ENCODE assay signal across 16 cellular contexts in genomic region chr11:46181843-46182424, GRCh38.
A peak's percentile ranks its signal among the peaks of the same experiment; 100 is the strongest.
DNase-seq lines count a peak whose midpoint lies in the region; ATAC-seq, FAIRE-seq and TF ChIP-seq lines count a peak whose summit lies in the region.
"Had no signal": no experiment of that assay in that cellular context is flagged by ENCODE, and none has a peak within 500 bp of the region (broad histone marks: within the 10 kb centered on the region; RNA-seq: fewer than 3 reads in every experiment).

No MANE protein-coding gene starts in this region.

- no TSS peak for BruUV-seq in HepG2 (replicated peaks; lab: Mats Ljungman, UMichigan)

- TF ChIP-seq POLR2A in HepG2 (IDR thresholded peaks at IDR 0.05; ENCODE audit: insufficient read depth in 1 of 2, low read depth in 2 of 2, low read length in 2 of 2) (no peak), right lobe of liver (IDR thresholded peaks at IDR 0.05) (no peak)

- no peaks in the 10 kb centered on the region for H3K36me3 ChIP-seq in HepG2 (replicated peaks in 1 of 2; ENCODE audit: control insufficient read depth in 1 of 2, insufficient read depth in 2 of 2, low read length in 2 of 2)
- no peaks in the 10 kb centered on the region for H3K36me3 ChIP-seq in right lobe of liver
- H3K36me3 ChIP-seq in lung (ENCODE audit: control insufficient read depth in 2 of 2, insufficient read depth in 2 of 2, low read length in 2 of 2) = no peaks in the 10 kb centered on the region
- H3K36me3 ChIP-seq: BLaER1 treated with 17β-estradiol and CSF1 and Interleukin-3, amounts not matched to agents 10 nM and 100 nM had no signal

- no peak overlapping the region for H3K9ac ChIP-seq in HepG2 (ENCODE audit: insufficient read depth, low read depth, low read length)
- H3K9ac ChIP-seq: BLaER1 treated with 17β-estradiol and CSF1 and Interleukin-3, amounts not matched to agents 10 nM and 100 nM had no signal

- no peak overlapping the region for H2AFZ ChIP-seq in HepG2 (ENCODE audit: low read length)

- in situ Hi-C loops in HepG2 (cut with HindIII; ENCODE audit: extremely low pct_ligation_motif_present, low pct_unique_long_range_greater_than_20kb) = no loop called here

- intact Hi-C loops in HepG2 (cut with micrococcal nuclease; ENCODE audit: unreplicated experiment) (no loop called here), right lobe of liver (cut with DNase I) (no loop called here)

- H3K4me3 ChIP-seq in HepG2 (replicated peaks in 1 of 3; ENCODE audit: insufficient read depth in 1 of 3, low read depth in 2 of 3, low read length in 3 of 3) (no peak overlapping the region), right lobe of liver (no peak overlapping the region), epithelial cell of esophagus (ENCODE audit: low read length) (no peak overlapping the region), lung (no peak overlapping the region)
- H3K4me3 ChIP-seq: BLaER1 treated with 17β-estradiol and CSF1 and Interleukin-3, amounts not matched to agents 10 nM and 100 nM had no signal

- H3K4me1 ChIP-seq in HepG2 (ENCODE audit: insufficient read depth, low read length) (no peaks in the 10 kb centered on the region), right lobe of liver (no peaks in the 10 kb centered on the region), lung (ENCODE audit: control insufficient read depth in 2 of 2, insufficient read depth in 2 of 2, low read length in 2 of 2) (peaks cover 0 to 1% of the 10 kb centered on the region in 2 donors)
- H3K4me1 ChIP-seq: BLaER1 treated with 17β-estradiol and CSF1 and Interleukin-3, amounts not matched to agents 10 nM and 100 nM had no signal

- no peak for FAIRE-seq in HepG2 (lab: Jason Lieb, UNC)
- FAIRE-seq: G401.6, GM12891, GM19239, H1, HTR-8/SVneo had no signal

- H4K20me1 ChIP-seq in HepG2 (ENCODE audit: insufficient read depth, low read length) = no peaks in the 10 kb centered on the region
- H4K20me1 ChIP-seq: BLaER1 treated with 17β-estradiol and CSF1 and Interleukin-3, amounts not matched to agents 10 nM and 100 nM had no signal

- H3K9me3 ChIP-seq in HepG2 (ENCODE audit: low read length) = no peaks in the 10 kb centered on the region
- H3K9me3 ChIP-seq in right lobe of liver = no peaks in the 10 kb centered on the region
- peaks cover 0 to 2% of the 10 kb centered on the region in 2 donors for H3K9me3 ChIP-seq in lung (ENCODE audit: control insufficient read depth in 2 of 2, insufficient read depth in 1 of 2, low read length in 1 of 2)
- H3K9me3 ChIP-seq: BLaER1 treated with 17β-estradiol and CSF1 and Interleukin-3, amounts not matched to agents 10 nM and 100 nM had no signal

- DNase-seq in HepG2 (ENCODE audit: low spot score) (no peak), right lobe of liver (no peak), epithelial cell of esophagus (ENCODE audit: low read depth) (peak; percentile 19), lung (ENCODE audit: low spot score) (no peak)
- DNase-seq: CD8-positive, alpha-beta T cell; COR-L47; DMS 273 treated with DMSO at 0.1 percent for 48 hours; H9 had no signal

- H3K27me3 ChIP-seq in HepG2 (ENCODE audit: control insufficient read depth in 1 of 2, insufficient read depth in 2 of 2, low read length in 2 of 2) = peaks cover 0 to 15% of the 10 kb centered on the region in 2 experiments; a peak in 2 of 5 replicates
- H3K27me3 ChIP-seq in right lobe of liver = peaks cover 0 to 3% of the 10 kb centered on the region in 2 donors
- no peaks in the 10 kb centered on the region for H3K27me3 ChIP-seq in lung (ENCODE audit: control insufficient read depth, insufficient read depth)
- H3K27me3 ChIP-seq: BLaER1 treated with 17β-estradiol and CSF1 and Interleukin-3, amounts not matched to agents 10 nM and 100 nM had no signal

- no peak overlapping the region for H3K27ac ChIP-seq in HepG2 (ENCODE audit: extremely low read length, insufficient read depth, low read length)
- H3K27ac ChIP-seq in right lobe of liver = no peak overlapping the region
- peak overlapping the region in 1 of 2 donors; percentile 82 for H3K27ac ChIP-seq in lung (ENCODE audit: low read depth in 1 of 2, low read length in 1 of 2)
- H3K27ac ChIP-seq: BLaER1 treated with 17β-estradiol and CSF1 and Interleukin-3, amounts not matched to agents 10 nM and 100 nM had no signal

- H3K4me2 ChIP-seq in HepG2 (ENCODE audit: low read depth, low read length) = no peak overlapping the region
- H3K4me2 ChIP-seq: BLaER1 treated with 17β-estradiol and CSF1 and Interleukin-3, amounts not matched to agents 10 nM and 100 nM had no signal

- ATAC-seq in HepG2 (no peak), right lobe of liver (no peak), lung (ENCODE audit: insufficient read depth, low FRiP score) (peak; percentile 34), HG03354 (IDR thresholded peaks at IDR 0.05; ENCODE audit: poor library complexity, severe bottlenecking, unreplicated experiment) (no peak), HG02852 (IDR thresholded peaks at IDR 0.05; ENCODE audit: unreplicated experiment) (no peak)
- ATAC-seq: CD8-positive, alpha-beta T cell had no signal

- CTCF ChIA-PET in HepG2 (lab: Yijun Ruan, JAX; ENCODE audit: low intra/inter-chr PET ratio, low total read pairs) = no interaction called here

- 22% methylated on average over 5 of the region's 5 CpGs for WGBS in HepG2 (ENCODE audit: low lambda C conversion rate)
- WGBS in right lobe of liver (ENCODE audit: insufficient coverage, low coverage, low lambda C conversion rate, missing lambda C conversion rate) = 73% methylated on average over 5 of the region's 5 CpGs
- WGBS in lung, 2 donors = 62 to 76% methylated on average over 5 of the region's 5 CpGs

- TF ChIP-seq RAD21 in HepG2 (CRISPR knock-in tag; IDR thresholded peaks at IDR 0.05) = no peak

- H3K79me2 ChIP-seq in HepG2 (ENCODE audit: insufficient read depth, low read length) = no peaks in the 10 kb centered on the region

- POLR2A ChIA-PET in HepG2 (lab: Yijun Ruan, JAX) = no interaction called here

- TF ChIP-seq CTCF in HepG2 (CRISPR knock-in tag; IDR thresholded peaks at IDR 0.05) (no peak), right lobe of liver (IDR thresholded peaks at IDR 0.05) (no peak), epithelial cell of esophagus (IDR thresholded peaks at IDR 0.05; ENCODE audit: insufficient read depth, low read depth, low read length, missing control alignments) (no peak), lung (IDR thresholded peaks at IDR 0.05; ENCODE audit: control extremely low read depth, extremely low read depth) (no peak)

- TF ChIP-seq EP300 in HepG2 (IDR thresholded peaks at IDR 0.05; ENCODE audit: low read depth in 2 of 2, low read length in 2 of 2) = no peak
- TF ChIP-seq EP300 in HepG2 (CRISPR knock-in tag; IDR thresholded peaks at IDR 0.05; ENCODE audit: borderline replicate concordance) = no peak

TF ChIP-seq in HepG2, 621 proteins besides CTCF, POLR2A, EP300 and RAD21:
- peak; percentile 28; the same call in 1 of the 2 replicates for TF ChIP-seq CEBPB (IDR thresholded peaks at IDR 0.05; ENCODE audit: borderline replicate concordance, low read depth, low read length)
- TF ChIP-seq, protein P1, sequence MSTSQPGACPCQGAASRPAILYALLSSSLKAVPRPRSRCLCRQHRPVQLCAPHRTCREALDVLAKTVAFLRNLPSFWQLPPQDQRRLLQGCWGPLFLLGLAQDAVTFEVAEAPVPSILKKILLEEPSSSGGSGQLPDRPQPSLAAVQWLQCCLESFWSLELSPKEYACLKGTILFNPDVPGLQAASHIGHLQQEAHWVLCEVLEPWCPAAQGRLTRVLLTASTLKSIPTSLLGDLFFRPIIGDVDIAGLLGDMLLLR (CRISPR knock-in tag; IDR thresholded peaks at IDR 0.05) = no peak
- no peak for TF ChIP-seq KDM6A (CRISPR knock-in tag; IDR thresholded peaks at IDR 0.05; ENCODE audit: low read depth)
- TF ChIP-seq JARID2 (CRISPR knock-in tag; IDR thresholded peaks at IDR 0.05; ENCODE audit: insufficient replicate concordance) = no peak
- TF ChIP-seq GMEB2 (CRISPR knock-in tag; IDR thresholded peaks at IDR 0.05; ENCODE audit: low read depth) = no peak
